16 cellular contexts compared by ENCODE assay signal in genomic region chr14:100282766-100283419, GRCh38. TPM values are rescaled to one million over a fixed set of nuclear protein-coding genes. Genes with fewer than 3 reads are reported as not detected.
DNase-seq lines count a peak whose midpoint lies in the region; ATAC-seq and TF ChIP-seq lines count a peak whose summit lies in the region.
"Had no signal": no experiment of that assay in that cellular context is flagged by ENCODE, and none has a peak within 500 bp of the region (broad histone marks: within the 10 kb centered on the region; RNA-seq: fewer than 3 reads in every experiment).

No MANE protein-coding gene starts in this region.

- no peak for TF ChIP-seq POLR2A in erythroblast (IDR thresholded peaks at IDR 0.05; ENCODE audit: low read length)

- H3K4me1 ChIP-seq in thymus (ENCODE audit: control insufficient read depth, insufficient read depth, low read length), result peaks cover 4% of the 10 kb centered on the region

- no peaks in the 10 kb centered on the region for H3K9me3 Mint-ChIP-seq in activated naive CD8-positive, alpha-beta T cell (ENCODE audit: low read depth)
- no peaks in the 10 kb centered on the region for H3K9me3 Mint-ChIP-seq in activated naive CD8-positive, alpha-beta T cell treated with anti-CD3 and anti-CD28 coated beads, Interleukin-2, amount 50 U/mL, for 24 hours
- no peaks in the 10 kb centered on the region for H3K9me3 Mint-ChIP-seq in activated T-helper 1 cell treated with anti-CD3 and anti-CD28 coated beads, Interleukin-12 subunit alpha, Interleukin-12 subunit beta, Interleukin-2, Interleukin-4 antibody, amounts not matched to agents 30 ng/mL and 10 ng/mL and 1 ng/mL, durations not matched to agents 14 hours and 24 hours and 36 hours
- no peaks in the 10 kb centered on the region for H3K9me3 Mint-ChIP-seq in memory B cell

- no peaks in the 10 kb centered on the region for H3K9me3 ChIP-seq in thymus (ENCODE audit: control insufficient read depth)
- H3K9me3 ChIP-seq: vagina had no signal

- no peaks in the 10 kb centered on the region for H3K27me3 ChIP-seq in thymus (ENCODE audit: control insufficient read depth, insufficient read depth)
- H3K27me3 ChIP-seq: dorsolateral prefrontal cortex, vagina had no signal

- no peak for DNase-seq in activated naive CD8-positive, alpha-beta T cell treated with anti-CD3 and anti-CD28 coated beads, Interleukin-2, amount 50 U/mL, for 24 hours
- DNase-seq in activated T-helper 1 cell treated with anti-CD3 and anti-CD28 coated beads, Interleukin-12 subunit alpha, Interleukin-12 subunit beta, Interleukin-2, Interleukin-4 antibody, amounts not matched to agents 30 ng/mL and 10 ng/mL and 1 ng/mL, durations not matched to agents 14 hours and 24 hours and 36 hours (ENCODE audit: low spot score), result no peak
- DNase-seq in memory B cell (ENCODE audit: low spot score in 2 of 2) (no peak), erythroblast (lab: John Stamatoyannopoulos, UW) (no peak), SK-N-DZ (ENCODE audit: low spot score) (no peak), nucleus accumbens (lab: John Stamatoyannopoulos, UW) (no peak)
- DNase-seq: activated CD8-positive, alpha-beta memory T cell treated with anti-CD3 and anti-CD28 coated beads, Interleukin-2, amount 10 ng/mL, durations not matched to agents 7 days and 5 days; amniotic stem cell; NCI-H2029 treated with DMSO at 0.1 percent for 48 hours; NCI-H82; SHP77 had no signal

- H3K36me3 Mint-ChIP-seq in activated naive CD8-positive, alpha-beta T cell, result no peaks in the 10 kb centered on the region
- peaks cover 11% of the 10 kb centered on the region for H3K36me3 Mint-ChIP-seq in activated naive CD8-positive, alpha-beta T cell treated with anti-CD3 and anti-CD28 coated beads, Interleukin-2, amount 50 U/mL, for 24 hours (ENCODE audit: low read depth)
- peaks cover 6% of the 10 kb centered on the region for H3K36me3 Mint-ChIP-seq in activated T-helper 1 cell treated with anti-CD3 and anti-CD28 coated beads, Interleukin-12 subunit alpha, Interleukin-12 subunit beta, Interleukin-2, Interleukin-4 antibody, amounts not matched to agents 30 ng/mL and 10 ng/mL and 1 ng/mL, durations not matched to agents 14 hours and 24 hours and 36 hours (ENCODE audit: low read depth)
- H3K36me3 Mint-ChIP-seq in memory B cell, result peaks cover 2% of the 10 kb centered on the region

- H3K4me1 Mint-ChIP-seq in activated naive CD8-positive, alpha-beta T cell (ENCODE audit: low read depth), result peaks cover 28% of the 10 kb centered on the region
- peaks cover 21% of the 10 kb centered on the region for H3K4me1 Mint-ChIP-seq in activated naive CD8-positive, alpha-beta T cell treated with anti-CD3 and anti-CD28 coated beads, Interleukin-2, amount 50 U/mL, for 24 hours
- H3K4me1 Mint-ChIP-seq in activated T-helper 1 cell treated with anti-CD3 and anti-CD28 coated beads, Interleukin-12 subunit alpha, Interleukin-12 subunit beta, Interleukin-2, Interleukin-4 antibody, amounts not matched to agents 30 ng/mL and 10 ng/mL and 1 ng/mL, durations not matched to agents 14 hours and 24 hours and 36 hours (ENCODE audit: low read depth), result peaks cover 17% of the 10 kb centered on the region
- peaks cover 21% of the 10 kb centered on the region for H3K4me1 Mint-ChIP-seq in memory B cell

- H3K4me3 Mint-ChIP-seq in activated naive CD8-positive, alpha-beta T cell, result no peak overlapping the region
- no peak overlapping the region for H3K4me3 Mint-ChIP-seq in activated naive CD8-positive, alpha-beta T cell treated with anti-CD3 and anti-CD28 coated beads, Interleukin-2, amount 50 U/mL, for 24 hours
- H3K4me3 Mint-ChIP-seq in activated T-helper 1 cell treated with anti-CD3 and anti-CD28 coated beads, Interleukin-12 subunit alpha, Interleukin-12 subunit beta, Interleukin-2, Interleukin-4 antibody, amounts not matched to agents 30 ng/mL and 10 ng/mL and 1 ng/mL, durations not matched to agents 14 hours and 24 hours and 36 hours, result peak overlapping the region; percentile 15
- no peak overlapping the region for H3K4me3 Mint-ChIP-seq in memory B cell
- H3K4me3 Mint-ChIP-seq: activated CD8-positive, alpha-beta memory T cell treated with anti-CD3 and anti-CD28 coated beads, Interleukin-2, amount 10 ng/mL, durations not matched to agents 7 days and 5 days had no signal

- ATAC-seq in activated naive CD8-positive, alpha-beta T cell treated with anti-CD3 and anti-CD28 coated beads, Interleukin-2, amount 50 U/mL, for 24 hours, result no peak
- ATAC-seq in memory B cell (ENCODE audit: low read depth), result no peak
- ATAC-seq: activated CD8-positive, alpha-beta memory T cell treated with anti-CD3 and anti-CD28 coated beads, Interleukin-2, amount 10 ng/mL, durations not matched to agents 7 days and 5 days had no signal

- H3K27me3 Mint-ChIP-seq in activated naive CD8-positive, alpha-beta T cell, result no peaks in the 10 kb centered on the region
- H3K27me3 Mint-ChIP-seq in activated naive CD8-positive, alpha-beta T cell treated with anti-CD3 and anti-CD28 coated beads, Interleukin-2, amount 50 U/mL, for 24 hours, result no peaks in the 10 kb centered on the region
- no peaks in the 10 kb centered on the region for H3K27me3 Mint-ChIP-seq in activated T-helper 1 cell treated with anti-CD3 and anti-CD28 coated beads, Interleukin-12 subunit alpha, Interleukin-12 subunit beta, Interleukin-2, Interleukin-4 antibody, amounts not matched to agents 30 ng/mL and 10 ng/mL and 1 ng/mL, durations not matched to agents 14 hours and 24 hours and 36 hours (ENCODE audit: insufficient read depth)
- no peaks in the 10 kb centered on the region for H3K27me3 Mint-ChIP-seq in memory B cell
- H3K27me3 Mint-ChIP-seq: activated CD8-positive, alpha-beta memory T cell treated with anti-CD3 and anti-CD28 coated beads, Interleukin-2, amount 10 ng/mL, durations not matched to agents 7 days and 5 days had no signal

- H3K27ac ChIP-seq in thymus (ENCODE audit: low read depth), result peak overlapping the region; percentile 40
- H3K27ac ChIP-seq: KMS-11, vagina had no signal

- peaks cover 21% of the 10 kb centered on the region for H3K36me3 ChIP-seq in thymus (ENCODE audit: control insufficient read depth, insufficient read depth)
- H3K36me3 ChIP-seq: vagina had no signal

- H3K27ac Mint-ChIP-seq in activated naive CD8-positive, alpha-beta T cell, result peak overlapping the region; percentile 54
- no peak overlapping the region for H3K27ac Mint-ChIP-seq in activated naive CD8-positive, alpha-beta T cell treated with anti-CD3 and anti-CD28 coated beads, Interleukin-2, amount 50 U/mL, for 24 hours
- H3K27ac Mint-ChIP-seq in activated T-helper 1 cell treated with anti-CD3 and anti-CD28 coated beads, Interleukin-12 subunit alpha, Interleukin-12 subunit beta, Interleukin-2, Interleukin-4 antibody, amounts not matched to agents 30 ng/mL and 10 ng/mL and 1 ng/mL, durations not matched to agents 14 hours and 24 hours and 36 hours, result peak overlapping the region; percentile 55
- peak overlapping the region; percentile 8 for H3K27ac Mint-ChIP-seq in memory B cell
- H3K27ac Mint-ChIP-seq: activated CD8-positive, alpha-beta memory T cell treated with anti-CD3 and anti-CD28 coated beads, Interleukin-2, amount 10 ng/mL, durations not matched to agents 7 days and 5 days had no signal

- intact Hi-C loops in activated T-helper 1 cell treated with anti-CD3 and anti-CD28 coated beads, Interleukin-12 subunit alpha, Interleukin-12 subunit beta, Interleukin-2, Interleukin-4 antibody, amounts not matched to agents 30 ng/mL and 10 ng/mL and 1 ng/mL, durations not matched to agents 14 hours and 24 hours and 36 hours (cut with micrococcal nuclease), result no loop called here

- H3K4me3 ChIP-seq in thymus (ENCODE audit: low read length), result no peak overlapping the region
- H3K4me3 ChIP-seq: dorsolateral prefrontal cortex, vagina had no signal

- WGBS in thymus, result 96% methylated on average over 9 of the region's 9 CpGs

RNA-seq across cellular contexts. Expression of gene SLC25A29, which starts 23.4 kb away (rescaled TPM):
- total RNA-seq in activated T-helper 1 cell treated with anti-CD3 and anti-CD28 coated beads, Interleukin-12 subunit alpha, Interleukin-12 subunit beta, Interleukin-2, Interleukin-4 antibody, amounts not matched to agents 30 ng/mL and 10 ng/mL and 1 ng/mL, durations not matched to agents 14 hours and 24 hours and 36 hours, result 15.9 and 19.1 TPM in 2 replicates
- 90.3 TPM for polyA plus RNA-seq in thymus
- 73.8 and 82.2 TPM in 2 replicates for polyA plus RNA-seq in SK-N-DZ (2014; cell fraction: cytosol; rRNA removed)
- polyA plus RNA-seq in SK-N-DZ (2014; cell fraction: nucleus; rRNA removed), result 229 and 356 TPM in 2 replicates

RNA-seq across cellular contexts. Expression of gene SLC25A47, which starts 40.2 kb away (rescaled TPM):
- total RNA-seq in activated T-helper 1 cell treated with anti-CD3 and anti-CD28 coated beads, Interleukin-12 subunit alpha, Interleukin-12 subunit beta, Interleukin-2, Interleukin-4 antibody, amounts not matched to agents 30 ng/mL and 10 ng/mL and 1 ng/mL, durations not matched to agents 14 hours and 24 hours and 36 hours, result not detected in 2 replicates
- polyA plus RNA-seq in thymus, result 0.09 TPM
- polyA plus RNA-seq in SK-N-DZ (2014; cell fraction: cytosol; rRNA removed), result not detected in 2 replicates
- polyA plus RNA-seq in SK-N-DZ (2014; cell fraction: nucleus; rRNA removed), result 0.69 TPM in 1 of 2 replicates, not detected in the other
- total RNA-seq: activated CD8-positive, alpha-beta memory T cell treated with anti-CD3 and anti-CD28 coated beads, Interleukin-2, amount 10 ng/mL, durations not matched to agents 7 days and 5 days; vagina had no signal

RNA-seq across cellular contexts. Expression of gene YY1, which starts 43.9 kb away (rescaled TPM):
- 109 and 110 TPM in 2 replicates for total RNA-seq in activated T-helper 1 cell treated with anti-CD3 and anti-CD28 coated beads, Interleukin-12 subunit alpha, Interleukin-12 subunit beta, Interleukin-2, Interleukin-4 antibody, amounts not matched to agents 30 ng/mL and 10 ng/mL and 1 ng/mL, durations not matched to agents 14 hours and 24 hours and 36 hours
- 72.3 TPM for polyA plus RNA-seq in thymus
- polyA plus RNA-seq in SK-N-DZ (2014; cell fraction: cytosol; rRNA removed), result 25.7 and 28.4 TPM in 2 replicates
- polyA plus RNA-seq in SK-N-DZ (2014; cell fraction: nucleus; rRNA removed), result 24.4 and 31.4 TPM in 2 replicates
